Comparison of ENCODE assay signal across 8 cellular contexts in the genomic region with DNA sequence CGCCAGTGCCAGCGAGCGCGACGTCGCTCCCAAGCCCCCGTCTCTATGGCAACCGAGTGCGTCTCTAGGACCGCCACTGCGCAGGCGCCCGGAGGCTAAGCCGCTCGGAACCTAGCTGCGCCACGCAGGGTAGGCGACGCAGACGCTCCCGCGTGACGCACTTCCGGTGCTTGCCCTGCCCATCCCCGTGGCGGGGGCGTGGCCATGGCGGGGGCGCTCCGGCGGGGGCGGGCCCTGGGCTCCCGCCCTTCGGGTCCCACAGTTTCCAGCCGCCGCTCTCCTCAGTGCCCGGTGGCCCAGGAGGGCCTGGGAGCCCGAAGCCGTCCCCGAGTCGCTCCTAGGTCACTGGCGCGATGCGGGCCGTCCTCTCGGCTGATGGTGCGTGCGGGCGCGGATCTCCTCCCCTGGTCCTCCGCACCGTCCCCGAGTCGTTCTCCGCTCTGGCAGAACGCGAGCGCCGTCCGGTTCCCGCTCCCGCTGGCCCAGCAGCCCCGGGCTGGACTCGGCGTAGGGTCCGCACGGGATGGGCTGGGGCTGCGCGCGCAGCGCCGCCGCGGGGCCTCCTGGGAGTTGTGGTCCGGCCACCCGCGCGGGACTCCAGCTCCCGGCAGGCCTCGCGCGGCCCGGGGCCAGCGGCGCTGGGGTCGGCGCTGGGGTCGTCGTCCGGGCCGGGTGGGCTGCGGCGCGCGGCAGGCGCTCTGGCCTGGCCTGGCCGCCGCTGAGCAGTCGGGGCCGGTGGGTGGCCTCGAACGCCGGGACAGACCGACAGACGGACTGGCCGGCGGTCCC. TPM values are rescaled to one million over a fixed set of nuclear protein-coding genes. Genes with fewer than 3 reads are reported as not detected.
DNase-seq lines count a peak whose midpoint lies in the region; FAIRE-seq and TF ChIP-seq lines count a peak whose summit lies in the region.

Gene MIB2 (plus strand): TSS at position 245 of the 789 bp plus-strand sequence. CDS start 7,953 bp downstream, outside the sequence.

- H3K27me3 ChIP-seq in HAP-1 (ENCODE audit: low read depth) = no peaks in the 10 kb centered on the region
- no peaks in the 10 kb centered on the region for H3K27me3 ChIP-seq in MM.1S (replicated peaks; ENCODE audit: insufficient read depth, low read length)
- H3K27me3 ChIP-seq in stomach smooth muscle (ENCODE audit: control insufficient read depth in 1 of 2, insufficient read depth in 2 of 2, low read length in 2 of 2) = no peaks in the 10 kb centered on the region

- H3K27ac ChIP-seq in MM.1S (ENCODE audit: low read length) = peak within 1 kb of the TSS; percentile 100
- peak within 1 kb of the TSS; percentile 98 for H3K27ac ChIP-seq in stomach smooth muscle (ENCODE audit: low read length)

- H3K79me2 ChIP-seq in MM.1S (ENCODE audit: low read length) = peaks cover 23% of the 10 kb centered on the region

- H3K9me3 ChIP-seq in HAP-1 = no peaks in the 10 kb centered on the region
- H3K9me3 ChIP-seq in MM.1S (replicated peaks; ENCODE audit: insufficient read depth, low read length) = no peaks in the 10 kb centered on the region
- no peaks in the 10 kb centered on the region for H3K9me3 ChIP-seq in stomach smooth muscle (ENCODE audit: control insufficient read depth in 2 of 2, low read length in 2 of 2)

- no peaks in the 10 kb centered on the region for H3K36me3 Mint-ChIP-seq in neural crest cell (ENCODE audit: low read depth)

- no peaks in the 10 kb centered on the region for H4K20me1 ChIP-seq in MM.1S (ENCODE audit: insufficient read depth, low read length)

- peak; percentile 94 for FAIRE-seq in G401.6 (lab: Jason Lieb, UNC)

- H3K4me1 Mint-ChIP-seq in neural crest cell = peaks cover 29% of the 10 kb centered on the region

- H3K9me3 Mint-ChIP-seq in neural crest cell = no peaks in the 10 kb centered on the region

- peak within 1 kb of the TSS; percentile 96 for H3K27ac Mint-ChIP-seq in neural crest cell (ENCODE audit: unreplicated experiment)

- H3K27me3 Mint-ChIP-seq in neural crest cell (ENCODE audit: low read depth) = no peaks in the 10 kb centered on the region

- in situ Hi-C loops in HAP-1 (cut with MboI; ENCODE audit: low sequenced_read_pairs) = no loop called here

- no peaks in the 10 kb centered on the region for H3K9me2 ChIP-seq in MM.1S (replicated peaks; ENCODE audit: insufficient read depth, low read length)

- peak within 1 kb of the TSS; percentile 97 for H3K4me2 ChIP-seq in MM.1S (ENCODE audit: low read depth, low read length)

- TF ChIP-seq CTCF in MM.1S (IDR thresholded peaks at IDR 0.05; ENCODE audit: low read length) = no peak
- TF ChIP-seq CTCF in foreskin fibroblast (IDR thresholded peaks at IDR 0.05; ENCODE audit: low read depth, low read length) = no peak
- TF ChIP-seq CTCF in neural crest cell (conservative IDR thresholded peaks at IDR 0.05) = no peak

- H3K4me3 ChIP-seq in HAP-1 (peak within 1 kb of the TSS; percentile 99), MM.1S (ENCODE audit: low read length) (peak within 1 kb of the TSS; percentile 98), foreskin fibroblast (ENCODE audit: low read depth in 1 of 2, low read length in 2 of 2) (peak within 1 kb of the TSS; percentile 95 to 96), stomach smooth muscle (ENCODE audit: low read length in 2 of 2) (peak within 1 kb of the TSS; percentile 64 to 97)

- DNase-seq in HAP-1 (ENCODE audit: low spot score in 2 of 2) (peak; percentile 94 to 97), MM.1S (peak; percentile 99), SIG-M5 treated with dmso at 0.1 percent for 504 hours (lab: John Stamatoyannopoulos, UW; ENCODE audit: unreplicated experiment) (peak; percentile 93), activated gamma-delta T cell treated with Interleukin-2 at 50 U/mL for 16 hours (peak; percentile 97), foreskin fibroblast (peak; percentile 95 to 99), neural crest cell (ENCODE audit: low read depth, low spot score) (peak; percentile 91)

- H2AFZ ChIP-seq in MM.1S (ENCODE audit: low read length) = peak within 1 kb of the TSS; percentile 71

- H3K4me3 Mint-ChIP-seq in neural crest cell = peak within 1 kb of the TSS; percentile 98

- peaks cover 8% of the 10 kb centered on the region; the same call in 1 of the 2 replicates for H3K36me3 ChIP-seq in HAP-1 (replicated peaks)
- no peaks in the 10 kb centered on the region for H3K36me3 ChIP-seq in MM.1S (replicated peaks; ENCODE audit: insufficient read depth, low read length)
- H3K36me3 ChIP-seq in stomach smooth muscle (ENCODE audit: control insufficient read depth in 2 of 2, insufficient read depth in 2 of 2, low read length in 2 of 2) = peaks cover 0 to 5% of the 10 kb centered on the region in 2 donors

- peaks cover 3% of the 10 kb centered on the region; the same call in 1 of the 2 replicates for H3F3A ChIP-seq in MM.1S (ENCODE audit: insufficient read depth, low read length)

- H3K4me1 ChIP-seq in HAP-1 = peaks cover 9% of the 10 kb centered on the region
- peaks cover 9% of the 10 kb centered on the region for H3K4me1 ChIP-seq in MM.1S (ENCODE audit: low read length)
- H3K4me1 ChIP-seq in stomach smooth muscle (ENCODE audit: control insufficient read depth, insufficient read depth, low read length) = peaks cover 38% of the 10 kb centered on the region

- peak within 1 kb of the TSS; percentile 100 for H3K9ac ChIP-seq in MM.1S (ENCODE audit: low read length)
- peak within 1 kb of the TSS; percentile 98 to 99 for H3K9ac ChIP-seq in stomach smooth muscle (ENCODE audit: low read length in 2 of 2)

RNA-seq across cellular contexts. Expression of gene MIB2, which starts in this region (rescaled TPM):
- 105 and 106 TPM in 2 replicates for total RNA-seq in neural crest cell

Comparison
In these comparisons a context has a peak if more than half of its experiments do, and no peak if none do; other contexts are left out.
1. Peak in every context shown above with its lines: DNase-seq, H3K4me3 ChIP-seq and H3K27ac ChIP-seq.